In genomic region chr5:35240892-35241291, GRCh38 we compare ENCODE assay signal across 25 cellular contexts. TPM values are rescaled to one million over a fixed set of nuclear protein-coding genes. Genes with fewer than 3 reads are reported as not detected.
"Had no signal": no experiment of that assay in that cellular context is flagged by ENCODE, and none has a peak within 500 bp of the region (broad histone marks: within the 10 kb centered on the region; RNA-seq: fewer than 3 reads in every experiment).

No MANE protein-coding gene starts in this region.

- H3K4me2 ChIP-seq: SK-N-SH had no signal

- H3K27ac Mint-ChIP-seq: IgD-negative memory B cell had no signal

- H3K9ac ChIP-seq: SK-N-SH had no signal

- H3K27ac ChIP-seq: HL-60, RWPE1 had no signal

- H3K9me2 ChIP-seq: SK-N-SH had no signal

- H3K4me3 Mint-ChIP-seq: IgD-negative memory B cell had no signal

- H3K36me3 Mint-ChIP-seq: IgD-negative memory B cell had no signal

- H3K9me3 ChIP-seq: SK-N-SH had no signal

- H3K4me3 ChIP-seq: K562 had no signal

- ATAC-seq: K562, Panc1, PC-3 had no signal

- H3K4me1 Mint-ChIP-seq: IgD-negative memory B cell had no signal

- DNase-seq: NCI-H1092, NCI-H1105 treated with DMSO at 0.1 percent for 48 hours, NCI-H1417 treated with DMSO at 0.1 percent for 48 hours, NCI-H146, NCI-H1694 treated with DMSO at 0.1 percent for 48 hours, NCI-H1930, NCI-H2081, NCI-H2107, NCI-H2171, NCI-H226, NCI-H446, NCI-H510A, NCI-H524 treated with DMSO at 0.1 percent for 48 hours, NCI-H69, NCI-H774, PC-3, SHP77, SK-N-SH, T-helper 1 cell had no signal

- H3K9me3 Mint-ChIP-seq: IgD-negative memory B cell had no signal

RNA-seq across cellular contexts. Expression of gene PRLR, which starts 10.6 kb away (rescaled TPM):
- total RNA-seq: OCI-LY7 had no signal
- polyA plus RNA-seq: IgD-negative memory B cell, K562 had no signal
